27 cellular contexts compared by ENCODE assay signal in the genomic region with DNA sequence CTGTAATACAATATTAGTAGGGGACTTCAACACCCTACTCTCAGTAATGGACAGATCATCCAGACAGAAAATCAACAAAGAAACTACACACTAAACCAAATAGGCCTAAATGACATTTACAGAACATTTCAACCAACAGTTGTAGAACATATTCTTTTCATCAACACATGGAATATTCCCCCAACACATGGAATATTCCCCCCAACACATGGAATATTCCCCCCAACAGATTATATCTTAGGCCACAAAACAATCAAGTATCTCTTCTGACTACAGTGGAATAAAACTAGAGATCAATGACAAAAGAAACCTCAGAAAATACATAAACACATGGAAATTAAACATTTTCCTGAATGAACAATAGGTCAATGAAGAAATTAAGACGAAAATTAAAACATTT.
"Had no signal": no experiment of that assay in that cellular context is flagged by ENCODE, and none has a peak within 500 bp of the region (broad histone marks: within the 10 kb centered on the region; RNA-seq: fewer than 3 reads in every experiment).

No MANE protein-coding gene starts in this region.

- FAIRE-seq: endometrium, endothelial cell of umbilical vein had no signal

- ATAC-seq: effector memory CD8-positive, alpha-beta T cell; esophagus mucosa; foreskin keratinocyte; gastrocnemius medialis; gastroesophageal sphincter; heart left ventricle; heart right ventricle had no signal

- H3K27ac Mint-ChIP-seq: dendritic cell treated with granulocyte-macrophage colony-stimulating factor and Interleukin-4, amounts not matched to agents 40 ng/mL and 50 ng/mL, for 4 days; effector memory CD8-positive, alpha-beta T cell; endodermal cell had no signal

- H3K27ac ChIP-seq: colonic mucosa, coronary artery, dorsolateral prefrontal cortex, epithelial cell of prostate, esophagus muscularis mucosa, esophagus squamous epithelium, foreskin keratinocyte, gastrocnemius medialis, gastroesophageal sphincter, heart left ventricle, heart right ventricle had no signal

- H3K27me3 ChIP-seq: colonic mucosa, dorsolateral prefrontal cortex, esophagus muscularis mucosa, esophagus squamous epithelium, gastrocnemius medialis, gastroesophageal sphincter, heart left ventricle, heart right ventricle had no signal

- DNase-seq: colonic mucosa; cortex of kidney; dermis blood vessel endothelial cell; dorsolateral prefrontal cortex; effector CD4-positive, alpha-beta T cell; effector CD8-positive, alpha-beta T cell; effector memory CD4-positive, alpha-beta T cell; effector memory CD8-positive, alpha-beta T cell; endodermal cell; erythroblast; esophagus squamous epithelium; foreskin fibroblast; foreskin keratinocyte; foreskin melanocyte; gastrocnemius medialis; glutamatergic neuron; head of caudate nucleus; heart left ventricle; heart right ventricle had no signal

- H3K36me3 ChIP-seq: colonic mucosa, esophagus muscularis mucosa, esophagus squamous epithelium, gastrocnemius medialis, gastroesophageal sphincter, heart left ventricle, heart right ventricle had no signal

- H3K4me3 Mint-ChIP-seq: dendritic cell treated with granulocyte-macrophage colony-stimulating factor and Interleukin-4, amounts not matched to agents 40 ng/mL and 50 ng/mL, for 4 days; effector memory CD8-positive, alpha-beta T cell; endodermal cell had no signal

- H3K4me3 ChIP-seq: colonic mucosa, coronary artery, dorsolateral prefrontal cortex, esophagus muscularis mucosa, esophagus squamous epithelium, gastrocnemius medialis, gastroesophageal sphincter, heart left ventricle, heart right ventricle had no signal

- H3K9me3 ChIP-seq: colonic mucosa, esophagus squamous epithelium, gastrocnemius medialis, gastroesophageal sphincter had no signal

- H3K4me1 ChIP-seq: colonic mucosa, esophagus muscularis mucosa, esophagus squamous epithelium, foreskin keratinocyte, gastrocnemius medialis, gastroesophageal sphincter, heart left ventricle, heart right ventricle had no signal

- H3K27me3 Mint-ChIP-seq: dendritic cell treated with granulocyte-macrophage colony-stimulating factor and Interleukin-4, amounts not matched to agents 40 ng/mL and 50 ng/mL, for 4 days had no signal
